ENCODE assay signal across 9 cellular contexts in the genomic region with DNA sequence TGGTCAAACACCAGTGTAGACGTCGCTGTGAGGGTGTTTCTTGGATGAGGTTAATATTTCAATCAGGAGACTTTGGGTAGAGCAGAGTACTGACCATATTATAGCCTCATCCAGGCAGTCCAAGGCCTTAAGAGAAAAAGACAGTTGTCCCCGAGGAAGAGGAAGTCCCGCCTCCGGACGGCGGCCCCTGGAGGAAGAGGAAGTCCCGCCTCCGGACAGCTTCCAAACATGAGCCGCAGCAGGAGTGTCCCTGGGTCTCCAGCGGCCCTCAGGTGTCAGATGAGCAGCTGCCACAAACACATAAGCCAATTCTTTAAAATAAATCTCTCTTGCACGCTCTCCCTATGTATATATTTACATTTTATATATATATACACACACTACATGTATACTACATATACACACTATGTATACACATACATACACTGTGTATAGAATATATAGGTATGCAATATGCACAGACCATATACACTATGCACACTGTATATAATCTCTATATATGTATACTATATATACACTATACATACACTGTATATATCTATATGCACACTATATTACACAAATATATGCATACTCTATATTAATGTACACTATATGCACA. TPM values are rescaled to one million over a fixed set of nuclear protein-coding genes. Genes with fewer than 3 reads are reported as not detected.
DNase-seq lines count a peak whose midpoint lies in the region; ATAC-seq and TF ChIP-seq lines count a peak whose summit lies in the region.
"Had no signal": no experiment of that assay in that cellular context is flagged by ENCODE, and none has a peak within 500 bp of the region (broad histone marks: within the 10 kb centered on the region; RNA-seq: fewer than 3 reads in every experiment).

No MANE protein-coding gene starts in this region.

- TF ChIP-seq POLR2A in stomach (IDR thresholded peaks at IDR 0.05): no peak

- intact Hi-C loops in ascending aorta (cut with DNase I): no loop called here
- intact Hi-C loops in stomach (cut with DNase I; ENCODE audit: low total_unique reads): no loop called here

- WGBS in stomach, 5 donors: 56 to 73% (median 72%) methylated on average over 12 of the region's 12 CpGs

- no peaks in the 10 kb centered on the region for H3K9me3 Mint-ChIP-seq in activated naive CD8-positive, alpha-beta T cell treated with anti-CD3 and anti-CD28 coated beads for 36 hours

- H3K36me3 ChIP-seq in ascending aorta: no peaks in the 10 kb centered on the region
- no peaks in the 10 kb centered on the region for H3K36me3 ChIP-seq in stomach
- no peaks in the 10 kb centered on the region for H3K36me3 ChIP-seq in brain microvascular endothelial cell (replicated peaks)

- ATAC-seq in GM21423 (IDR thresholded peaks at IDR 0.05; ENCODE audit: unreplicated experiment): peak; percentile 59

- H3K4me1 ChIP-seq in ascending aorta (no peaks in the 10 kb centered on the region), stomach (peaks cover 4 to 9% (median 8%) of the 10 kb centered on the region in 4 donors)

- no peaks in the 10 kb centered on the region for H3K36me3 Mint-ChIP-seq in activated naive CD8-positive, alpha-beta T cell treated with anti-CD3 and anti-CD28 coated beads for 36 hours

- H3K4me3 Mint-ChIP-seq in activated naive CD8-positive, alpha-beta T cell treated with anti-CD3 and anti-CD28 coated beads for 36 hours: peak overlapping the region; percentile 52

- peak overlapping the region; percentile 19 for H3K27ac Mint-ChIP-seq in activated naive CD8-positive, alpha-beta T cell treated with anti-CD3 and anti-CD28 coated beads for 36 hours

- in situ Hi-C loops in brain microvascular endothelial cell (cut with HindIII; ENCODE audit: low pct_ligation_motif_present, low sequenced_read_pairs): no loop called here

- H3K4me1 Mint-ChIP-seq in activated naive CD8-positive, alpha-beta T cell treated with anti-CD3 and anti-CD28 coated beads for 36 hours: no peaks in the 10 kb centered on the region

- CTCF ChIA-PET in RWPE1 (lab: Yijun Ruan, JAX): no interaction called here

- no peak for TF ChIP-seq EP300 in stomach (IDR thresholded peaks at IDR 0.05)

- POLR2A ChIA-PET in RWPE1 (lab: Yijun Ruan, JAX; ENCODE audit: low non-redundant PET): no interaction called here

- peak; percentile 63 for DNase-seq in activated naive CD8-positive, alpha-beta T cell treated with anti-CD3 and anti-CD28 coated beads for 36 hours
- DNase-seq in stimulated activated CD4-positive, alpha-beta T cell treated with anti-CD3 and anti-CD28 coated beads, Interleukin-2, amount 100 ng/mL, for 4 hours (ENCODE audit: low read depth): peak; percentile 33
- no peak for DNase-seq in ascending aorta (ENCODE audit: low spot score in 2 of 2)
- no peak for DNase-seq in stomach
- DNase-seq in RWPE1 (ENCODE audit: low spot score): no peak
- no peak for DNase-seq in brain microvascular endothelial cell
- DNase-seq: mesenchymal stem cell had no signal

- H3K9me3 ChIP-seq in ascending aorta (no peaks in the 10 kb centered on the region), stomach (no peaks in the 10 kb centered on the region)

- TF ChIP-seq CTCF in ascending aorta (IDR thresholded peaks at IDR 0.05) (no peak), stomach (IDR thresholded peaks at IDR 0.05) (no peak), RWPE1 (conservative IDR thresholded peaks at IDR 0.05; ENCODE audit: low read depth) (no peak), brain microvascular endothelial cell (IDR thresholded peaks at IDR 0.05; ENCODE audit: low read depth, low read length, missing control alignments) (no peak)

- H3K27me3 ChIP-seq in ascending aorta (no peaks in the 10 kb centered on the region), stomach (no peaks in the 10 kb centered on the region), brain microvascular endothelial cell (replicated peaks) (no peaks in the 10 kb centered on the region)

- H3K27ac ChIP-seq in ascending aorta (no peak overlapping the region), stomach (no peak overlapping the region), RWPE1 (no peak overlapping the region), brain microvascular endothelial cell (no peak overlapping the region)

- H3K27me3 Mint-ChIP-seq in activated naive CD8-positive, alpha-beta T cell treated with anti-CD3 and anti-CD28 coated beads for 36 hours: no peaks in the 10 kb centered on the region

- H3K4me3 ChIP-seq in ascending aorta (no peak overlapping the region), stomach (no peak overlapping the region), brain microvascular endothelial cell (ENCODE audit: low read depth, low read length) (no peak overlapping the region)

TF ChIP-seq in PFSK-1, 5 proteins besides CTCF, POLR2A, EP300 and RAD21:
- TF ChIP-seq POLR2AphosphoS5 (IDR thresholded peaks at IDR 0.05; ENCODE audit: low read depth, low read length) (peak; percentile 44; the same call in 1 of the 2 replicates), SIN3A (IDR thresholded peaks at IDR 0.05; ENCODE audit: borderline replicate concordance, insufficient read depth, low read length) (no peak), FOXP2 (optimal IDR thresholded peaks at IDR 0.05; ENCODE audit: borderline replicate concordance, extremely low read depth, extremely low read length, insufficient read depth) (no peak), TAF1 (IDR thresholded peaks at IDR 0.05; ENCODE audit: borderline replicate concordance, insufficient read depth, low read length) (peak; percentile 43; the same call in 1 of the 2 replicates)
- TF ChIP-seq, protein P1, sequence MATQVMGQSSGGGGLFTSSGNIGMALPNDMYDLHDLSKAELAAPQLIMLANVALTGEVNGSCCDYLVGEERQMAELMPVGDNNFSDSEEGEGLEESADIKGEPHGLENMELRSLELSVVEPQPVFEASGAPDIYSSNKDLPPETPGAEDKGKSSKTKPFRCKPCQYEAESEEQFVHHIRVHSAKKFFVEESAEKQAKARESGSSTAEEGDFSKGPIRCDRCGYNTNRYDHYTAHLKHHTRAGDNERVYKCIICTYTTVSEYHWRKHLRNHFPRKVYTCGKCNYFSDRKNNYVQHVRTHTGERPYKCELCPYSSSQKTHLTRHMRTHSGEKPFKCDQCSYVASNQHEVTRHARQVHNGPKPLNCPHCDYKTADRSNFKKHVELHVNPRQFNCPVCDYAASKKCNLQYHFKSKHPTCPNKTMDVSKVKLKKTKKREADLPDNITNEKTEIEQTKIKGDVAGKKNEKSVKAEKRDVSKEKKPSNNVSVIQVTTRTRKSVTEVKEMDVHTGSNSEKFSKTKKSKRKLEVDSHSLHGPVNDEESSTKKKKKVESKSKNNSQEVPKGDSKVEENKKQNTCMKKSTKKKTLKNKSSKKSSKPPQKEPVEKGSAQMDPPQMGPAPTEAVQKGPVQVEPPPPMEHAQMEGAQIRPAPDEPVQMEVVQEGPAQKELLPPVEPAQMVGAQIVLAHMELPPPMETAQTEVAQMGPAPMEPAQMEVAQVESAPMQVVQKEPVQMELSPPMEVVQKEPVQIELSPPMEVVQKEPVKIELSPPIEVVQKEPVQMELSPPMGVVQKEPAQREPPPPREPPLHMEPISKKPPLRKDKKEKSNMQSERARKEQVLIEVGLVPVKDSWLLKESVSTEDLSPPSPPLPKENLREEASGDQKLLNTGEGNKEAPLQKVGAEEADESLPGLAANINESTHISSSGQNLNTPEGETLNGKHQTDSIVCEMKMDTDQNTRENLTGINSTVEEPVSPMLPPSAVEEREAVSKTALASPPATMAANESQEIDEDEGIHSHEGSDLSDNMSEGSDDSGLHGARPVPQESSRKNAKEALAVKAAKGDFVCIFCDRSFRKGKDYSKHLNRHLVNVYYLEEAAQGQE (IDR thresholded peaks at IDR 0.05; ENCODE audit: insufficient read depth in 1 of 2, low read depth in 2 of 2, low read length in 2 of 2): no peak

RNA-seq across cellular contexts. Expression of a gene that starts 37.5 kb away (rescaled TPM):
- 36.4 TPM for polyA plus RNA-seq in PFSK-1 (2012; ENCODE audit: insufficient read length, low read depth)
- 1 to 10 TPM; 2.9 to 3.1 TPM for total RNA-seq in activated naive CD8-positive, alpha-beta T cell treated with anti-CD3 and anti-CD28 coated beads for 36 hours
- total RNA-seq in ascending aorta (24.4 TPM), stomach (100 to 1,000 TPM in 1 of 5 donors, 10 to 100 TPM in 3, 1 to 10 TPM in 1; 8.5 to 167 (median 22.9) TPM)
- polyA plus RNA-seq in stomach: 10 to 100 TPM; 14.2 to 24.4 (median 22.7) TPM

Comparison
In these comparisons a context has a peak if more than half of its experiments do, and no peak if none do; other contexts are left out.
1. DNase-seq: peak in activated naive CD8-positive, alpha-beta T cell treated with anti-CD3 and anti-CD28 coated beads for 36 hours (single experiment) and stimulated activated CD4-positive, alpha-beta T cell treated with anti-CD3 and anti-CD28 coated beads, Interleukin-2, amount 100 ng/mL, for 4 hours (single experiment); none in ascending aorta (0 of 2), stomach (single experiment), RWPE1 (single experiment) and brain microvascular endothelial cell (single experiment).